Comparison of ENCODE assay signal across 8 cellular contexts in genomic region chr10:119370046-119370770, GRCh38.
DNase-seq lines count a peak whose midpoint lies in the region; ATAC-seq and TF ChIP-seq lines count a peak whose summit lies in the region.

No MANE protein-coding gene starts in this region.

- peak overlapping the region; percentile 8 to 14 for H3K9ac ChIP-seq in colonic mucosa (ENCODE audit: low read depth in 2 of 2, low read length in 2 of 2)

- no peak for DNase-seq in activated naive CD4-positive, alpha-beta T cell treated with anti-CD3 and anti-CD28 coated beads, Interleukin-2, amount 50 U/mL, for 72 hours (ENCODE audit: low spot score in 2 of 2)
- DNase-seq in activated naive CD4-positive, alpha-beta T cell treated with anti-CD3 and anti-CD28 coated beads, Interleukin-2, amount 50 U/mL, for 16 hours, result no peak
- no peak for DNase-seq in colonic mucosa
- DNase-seq in SKM-1 (lab: John Stamatoyannopoulos, UW; ENCODE audit: unreplicated experiment), result no peak
- DNase-seq in NCI-H2227 (lab: John Stamatoyannopoulos, UW; ENCODE audit: unreplicated experiment), result no peak

- no peak for TF ChIP-seq CTCF in colonic mucosa (IDR thresholded peaks at IDR 0.05)

- intact Hi-C loops in colonic mucosa (cut with DNase I), result no loop called here

- no peaks in the 10 kb centered on the region for H3K36me3 ChIP-seq in colonic mucosa
- H3K36me3 ChIP-seq in mesodermal cell (ENCODE audit: control insufficient read depth, insufficient read depth, low read length), result no peaks in the 10 kb centered on the region
- H3K36me3 ChIP-seq in urinary bladder (ENCODE audit: insufficient read depth), result no peaks in the 10 kb centered on the region

- H3K4me3 ChIP-seq in colonic mucosa (no peak overlapping the region), mesodermal cell (ENCODE audit: extremely low read depth, insufficient read depth, low read length, poor library complexity, severe bottlenecking) (no peak overlapping the region), urinary bladder (ENCODE audit: low read depth, low read length) (no peak overlapping the region)

- no peaks in the 10 kb centered on the region for H3K27me3 ChIP-seq in colonic mucosa

- H3K27ac ChIP-seq in colonic mucosa (peak overlapping the region; percentile 54), mesodermal cell (ENCODE audit: low read depth, low read length, severe bottlenecking) (peak overlapping the region; percentile 43), urinary bladder (ENCODE audit: low read depth) (peak overlapping the region; percentile 19)

- H3K9me3 Mint-ChIP-seq in activated naive CD4-positive, alpha-beta T cell treated with anti-CD3 and anti-CD28 coated beads, Interleukin-2, amount 50 U/mL, for 72 hours, result no peaks in the 10 kb centered on the region

- WGBS in mesodermal cell (ENCODE audit: insufficient coverage in 2 of 2), 2 experiments, result 87 to 89% methylated on average over 12 to 14 of the region's 17 CpGs
- WGBS in urinary bladder, result 69% methylated on average over 17 of the region's 17 CpGs

- H3K36me3 Mint-ChIP-seq in activated naive CD4-positive, alpha-beta T cell treated with anti-CD3 and anti-CD28 coated beads, Interleukin-2, amount 50 U/mL, for 72 hours, result peaks cover 0 to 13% of the 10 kb centered on the region in 2 donors

- H3K27ac Mint-ChIP-seq in activated naive CD4-positive, alpha-beta T cell treated with anti-CD3 and anti-CD28 coated beads, Interleukin-2, amount 50 U/mL, for 72 hours, result peak overlapping the region; percentile 76 to 85

- peak in 1 of 2 donors; percentile 53 for ATAC-seq in activated naive CD4-positive, alpha-beta T cell treated with anti-CD3 and anti-CD28 coated beads, Interleukin-2, amount 50 U/mL, for 72 hours
- no peak for ATAC-seq in GM18858 (IDR thresholded peaks at IDR 0.05; ENCODE audit: unreplicated experiment)

- H3K9me3 ChIP-seq in colonic mucosa, result no peaks in the 10 kb centered on the region
- H3K9me3 ChIP-seq in mesodermal cell (ENCODE audit: control insufficient read depth, low read length), result no peaks in the 10 kb centered on the region

- H3K4me1 ChIP-seq in colonic mucosa (no peaks in the 10 kb centered on the region), mesodermal cell (ENCODE audit: control insufficient read depth, insufficient read depth, low read length, poor library complexity, severe bottlenecking) (peaks cover 18% of the 10 kb centered on the region), urinary bladder (ENCODE audit: insufficient read depth) (no peaks in the 10 kb centered on the region)
